In the genomic region with DNA sequence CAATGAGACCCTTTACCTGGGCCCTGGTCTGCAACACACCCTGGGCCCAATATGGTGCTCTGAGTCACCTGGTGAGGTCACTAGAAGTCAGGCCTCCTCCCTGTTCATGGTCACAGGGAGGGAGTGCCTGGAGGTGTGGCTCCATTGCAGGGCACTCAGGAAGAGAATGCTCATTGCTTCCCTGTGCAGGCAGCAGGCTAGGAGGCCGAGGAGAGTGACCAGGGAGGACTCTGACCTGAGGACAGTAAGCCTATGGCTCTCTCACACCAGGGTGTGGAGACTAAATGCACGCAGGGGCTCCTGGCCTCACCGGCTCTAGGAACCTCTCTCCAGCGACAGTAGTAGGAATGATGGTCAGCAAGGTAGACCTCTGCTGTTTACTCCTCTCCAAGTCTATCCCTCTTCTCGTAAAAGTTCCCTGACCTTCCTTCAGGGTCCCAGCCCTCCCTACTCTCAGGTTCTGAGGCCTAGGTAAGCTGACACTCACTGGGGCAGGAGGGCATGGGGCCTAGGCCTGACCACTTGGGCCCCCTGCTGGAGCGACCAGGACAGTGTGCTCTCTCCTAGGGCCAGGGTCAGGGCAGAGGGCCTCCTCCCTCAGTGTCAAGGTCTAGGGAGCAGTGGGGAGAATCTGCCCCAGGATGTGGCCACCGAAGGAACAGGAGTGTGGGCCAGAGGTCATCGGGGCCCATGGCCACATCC, we compare ENCODE assay signal across 12 cellular contexts. TPM values are rescaled to one million over a fixed set of nuclear protein-coding genes. Genes with fewer than 3 reads are reported as not detected.
DNase-seq lines count a peak whose midpoint lies in the region; ATAC-seq and TF ChIP-seq lines count a peak whose summit lies in the region.
"Had no signal": no experiment of that assay in that cellular context is flagged by ENCODE, and none has a peak within 500 bp of the region (broad histone marks: within the 10 kb centered on the region; RNA-seq: fewer than 3 reads in every experiment).

No MANE protein-coding gene starts in this region.

- ATAC-seq in Right ventricle myocardium superior (ENCODE audit: poor library complexity): peak; percentile 41

- H3K9me3 ChIP-seq in Peyer's patch: no peaks in the 10 kb centered on the region

- peaks cover 0 to 18% (median 0%) of the 10 kb centered on the region in 4 donors for H3K4me1 ChIP-seq in Peyer's patch

- H3K27me3 ChIP-seq in Peyer's patch: no peaks in the 10 kb centered on the region

- TF ChIP-seq CTCF in GM12864 (IDR thresholded peaks at IDR 0.05; ENCODE audit: low read depth, low read length, missing control alignments) (peak; percentile 26), Peyer's patch (IDR thresholded peaks at IDR 0.05) (peak in 3 of 6 experiments; percentile 31 to 39 (median 38))

- TF ChIP-seq POLR2A in Peyer's patch (IDR thresholded peaks at IDR 0.05): peak; percentile 60 to 72

- H3K36me3 ChIP-seq in Peyer's patch: no peaks in the 10 kb centered on the region

- peak overlapping the region in 3 of 4 donors; percentile 72 to 94 (median 89) for H3K27ac ChIP-seq in Peyer's patch
- H3K27ac ChIP-seq: HL-60 had no signal

- H3K4me3 ChIP-seq in GM12864 (ENCODE audit: low read depth, low read length): no peak overlapping the region
- H3K4me3 ChIP-seq in Peyer's patch: peak overlapping the region in 1 of 4 donors; percentile 15

- intact Hi-C loops in Right ventricle myocardium superior (cut with DNase I) (no loop called here), posterior vena cava (cut with DNase I) (no loop called here)

- no peak for DNase-seq in GM12864 (ENCODE audit: low read depth)
- DNase-seq in Peyer's patch: peak in 2 of 3 donors; percentile 88 to 90
- DNase-seq in Right ventricle myocardium superior: no peak
- DNase-seq in posterior vena cava (ENCODE audit: low spot score): peak; percentile 53
- DNase-seq in SW 1271 (lab: John Stamatoyannopoulos, UW): no peak
- DNase-seq in hypothalamus (lab: John Stamatoyannopoulos, UW): no peak
- DNase-seq in activated CD4-positive, alpha-beta T cell treated with anti-CD3 and anti-CD28 coated beads for 48 hours: no peak
- DNase-seq in activated CD8-positive, alpha-beta memory T cell treated with anti-CD3 and anti-CD28 coated beads, Interleukin-2, amount 50 U/mL, for 48 hours: no peak
- DNase-seq: activated B cell treated with CpG ODN at 0.5 μM for 24 hours; activated naive CD8-positive, alpha-beta T cell treated with anti-CD3 and anti-CD28 coated beads, Interleukin-2, amount 10 ng/mL, durations not matched to agents 7 days and 5 days; NCI-H526 had no signal

RNA-seq across cellular contexts. Expression of a gene that starts 9.6 kb away (rescaled TPM):
- total RNA-seq in Peyer's patch: 10 to 100 TPM; 15.0 to 33.0 (median 19.2) TPM
- total RNA-seq in Right ventricle myocardium superior: 8.3 TPM
- 100 to 1,000 TPM in 1 of 2 donors, 10 to 100 TPM in 1; 87.8 to 102 TPM for total RNA-seq in posterior vena cava
- total RNA-seq: activated B cell treated with CpG ODN at 0.5 μM for 24 hours; activated naive CD8-positive, alpha-beta T cell treated with anti-CD3 and anti-CD28 coated beads, Interleukin-2, amount 10 ng/mL, durations not matched to agents 7 days and 5 days had no signal

Comparison
In these comparisons a context has a peak if more than half of its experiments do, and no peak if none do; other contexts are left out.
1. DNase-seq: peak in Peyer's patch (2 of 3) and posterior vena cava (single experiment); none in GM12864 (single experiment), Right ventricle myocardium superior (single experiment), SW 1271 (0 of 2), hypothalamus (0 of 51), activated CD4-positive, alpha-beta T cell treated with anti-CD3 and anti-CD28 coated beads for 48 hours (single experiment) and activated CD8-positive, alpha-beta memory T cell treated with anti-CD3 and anti-CD28 coated beads, Interleukin-2, amount 50 U/mL, for 48 hours (single experiment).